ENCODE assay signal across 18 cellular contexts in the genomic region with DNA sequence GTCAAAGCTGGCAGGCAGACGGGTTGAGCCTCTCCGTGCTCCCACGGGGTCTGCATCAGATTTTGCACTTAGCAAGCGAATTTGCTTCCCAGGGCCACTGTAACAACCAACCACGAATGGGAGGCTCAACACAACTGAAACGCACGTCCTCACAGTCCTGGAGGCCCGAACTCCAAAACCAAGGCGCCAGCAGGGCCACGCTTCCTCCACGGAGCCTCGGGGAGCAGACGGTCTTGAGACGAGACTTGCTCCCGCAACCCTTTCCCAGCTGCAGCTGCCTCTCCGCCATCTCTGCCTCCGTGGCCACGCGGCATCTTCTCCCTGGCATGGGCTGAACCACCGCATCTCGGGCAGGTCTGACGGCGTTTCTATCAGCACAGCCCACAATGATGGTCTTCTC. TPM values are rescaled to one million over a fixed set of nuclear protein-coding genes. Genes with fewer than 3 reads are reported as not detected.
A peak's percentile ranks its signal among the peaks of the same experiment; 100 is the strongest.
DNase-seq lines count a peak whose midpoint lies in the region; ATAC-seq and TF ChIP-seq lines count a peak whose summit lies in the region.
"Had no signal": no experiment of that assay in that cellular context is flagged by ENCODE, and none has a peak within 500 bp of the region (broad histone marks: within the 10 kb centered on the region; RNA-seq: fewer than 3 reads in every experiment).

No MANE protein-coding gene starts in this region.

- H3K36me3 ChIP-seq in neuronal stem cell (replicated peaks in 1 of 2; ENCODE audit: control insufficient read depth in 2 of 2, insufficient read depth in 2 of 2, low read length in 2 of 2) = no peaks in the 10 kb centered on the region
- H3K36me3 ChIP-seq: BE2C, BLaER1 had no signal

- CTCF ChIA-PET in CD4-positive, alpha-beta T cell (lab: Charles Lee) = no interaction called here

- H2AK5ac ChIP-seq in neuronal stem cell (ENCODE audit: low read depth, low read length) = no peak overlapping the region

- DNase-seq in chondrocyte (ENCODE audit: low spot score) = peak; percentile 78
- DNase-seq in neuronal stem cell (ENCODE audit: low spot score) = no peak
- no peak for DNase-seq in CD4-positive, alpha-beta T cell
- DNase-seq in NCI-H1436 (lab: John Stamatoyannopoulos, UW) = no peak
- DNase-seq: 8988T; ACHN; BE2C; C1 segment of cervical spinal cord; Caco-2; Calu3; CD4-positive, CD25-positive, alpha-beta regulatory T cell; CD8-positive, alpha-beta T cell; DMS153; DMS79 treated with DMSO at 0.1 percent for 48 hours; GF-D8 had no signal

- H3K36me3 Mint-ChIP-seq in chondrocyte (ENCODE audit: low read depth) = no peaks in the 10 kb centered on the region
- no peaks in the 10 kb centered on the region for H3K36me3 Mint-ChIP-seq in CD4-positive, alpha-beta T cell (ENCODE audit: low read depth)
- H3K36me3 Mint-ChIP-seq: CD14-positive monocyte; CD4-positive, CD25-positive, alpha-beta regulatory T cell; CD8-positive, alpha-beta T cell had no signal

- H3K4me3 Mint-ChIP-seq in chondrocyte (ENCODE audit: unreplicated experiment) = no peak overlapping the region
- no peak overlapping the region for H3K4me3 Mint-ChIP-seq in CD4-positive, alpha-beta T cell
- H3K4me3 Mint-ChIP-seq: CD14-positive monocyte; CD4-positive, CD25-positive, alpha-beta regulatory T cell; CD8-positive, alpha-beta T cell had no signal

- peaks cover 0 to 4% of the 10 kb centered on the region in 2 donors for H3K9me3 ChIP-seq in neuronal stem cell (replicated peaks in 1 of 2; ENCODE audit: control insufficient read depth in 2 of 2, insufficient read depth in 1 of 2, low read depth in 1 of 2, low read length in 2 of 2)
- no peaks in the 10 kb centered on the region for H3K9me3 ChIP-seq in CD4-positive, alpha-beta T cell (ENCODE audit: control insufficient read depth, low read length)
- H3K9me3 ChIP-seq: BE2C, BLaER1, Caco-2 had no signal

- H3K4me1 ChIP-seq in neuronal stem cell (ENCODE audit: control insufficient read depth in 2 of 2, insufficient read depth in 1 of 2, low read depth in 1 of 2, low read length in 2 of 2) = peaks cover 0 to 2% of the 10 kb centered on the region in 2 donors
- H3K4me1 ChIP-seq: BE2C had no signal

- no peak overlapping the region for H3K4ac ChIP-seq in neuronal stem cell (ENCODE audit: low read length)

- TF ChIP-seq CTCF in chondrocyte (IDR thresholded peaks at IDR 0.05) = no peak
- no peak for TF ChIP-seq CTCF in CD4-positive, alpha-beta T cell (IDR thresholded peaks at IDR 0.05)

- no peak overlapping the region for H4K91ac ChIP-seq in neuronal stem cell (ENCODE audit: low read depth, low read length, poor library complexity)

- H3K4me1 Mint-ChIP-seq in chondrocyte (ENCODE audit: low read depth) = no peaks in the 10 kb centered on the region
- no peaks in the 10 kb centered on the region for H3K4me1 Mint-ChIP-seq in CD4-positive, alpha-beta T cell (ENCODE audit: low read depth)
- H3K4me1 Mint-ChIP-seq: CD14-positive monocyte had no signal

- H3K23ac ChIP-seq in neuronal stem cell (ENCODE audit: low read depth, low read length, poor library complexity) = no peak overlapping the region

- H2BK120ac ChIP-seq in neuronal stem cell (ENCODE audit: low read depth, low read length) = no peak overlapping the region

- H3K79me1 ChIP-seq in neuronal stem cell (ENCODE audit: low read depth, low read length) = no peaks in the 10 kb centered on the region

- H3K27ac ChIP-seq in neuronal stem cell (replicated peaks; ENCODE audit: low read length) = no peak overlapping the region
- H3K27ac ChIP-seq in CD4-positive, alpha-beta T cell (ENCODE audit: low read depth, low read length) = no peak overlapping the region
- H3K27ac ChIP-seq: BLaER1 had no signal

- no peak overlapping the region for H3K4me2 ChIP-seq in neuronal stem cell (ENCODE audit: insufficient read depth, low read length, poor library complexity, severe bottlenecking)
- H3K4me2 ChIP-seq: BLaER1 had no signal

- no peak overlapping the region for H4K8ac ChIP-seq in neuronal stem cell (ENCODE audit: low read depth, low read length)

- H3K27me3 ChIP-seq in neuronal stem cell (ENCODE audit: control insufficient read depth in 3 of 3, insufficient read depth in 3 of 3, low read depth in 1 of 3, low read length in 3 of 3) = peaks cover 0 to 8% (median 0%) of the 10 kb centered on the region in 3 experiments
- no peaks in the 10 kb centered on the region for H3K27me3 ChIP-seq in CD4-positive, alpha-beta T cell (ENCODE audit: control insufficient read depth, insufficient read depth, low read length)
- H3K27me3 ChIP-seq: BE2C, BLaER1 had no signal

- no peak overlapping the region for H2BK15ac ChIP-seq in neuronal stem cell (ENCODE audit: low read length)

- no peak overlapping the region for H3K14ac ChIP-seq in neuronal stem cell (ENCODE audit: low read length)

- H3K27me3 Mint-ChIP-seq in chondrocyte (ENCODE audit: low read depth) = peaks cover 3% of the 10 kb centered on the region
- peaks cover under 1% of the 10 kb centered on the region for H3K27me3 Mint-ChIP-seq in CD4-positive, alpha-beta T cell

- peak overlapping the region; percentile 27 for H3K9ac ChIP-seq in neuronal stem cell (ENCODE audit: low read depth, low read length, poor library complexity)
- H3K9ac ChIP-seq: BLaER1 had no signal

- no peak overlapping the region for H2BK5ac ChIP-seq in neuronal stem cell (ENCODE audit: low read length)

- no peak overlapping the region for H3K4me3 ChIP-seq in neuronal stem cell (ENCODE audit: low read length in 2 of 2)
- H3K4me3 ChIP-seq: BLaER1 had no signal

- ATAC-seq in CD4-positive, alpha-beta T cell (ENCODE audit: poor library complexity) = no peak
- no peak for ATAC-seq in GM21381 (IDR thresholded peaks at IDR 0.05; ENCODE audit: unreplicated experiment)
- ATAC-seq: CD8-positive, alpha-beta T cell had no signal

- no peak overlapping the region for H2AFZ ChIP-seq in neuronal stem cell (ENCODE audit: low read length)

- intact Hi-C loops in CD4-positive, alpha-beta T cell (cut with DNase I, micrococcal nuclease) = no loop called here

- H3K27ac Mint-ChIP-seq in chondrocyte (ENCODE audit: unreplicated experiment) = no peak overlapping the region
- H3K27ac Mint-ChIP-seq in CD4-positive, alpha-beta T cell = no peak overlapping the region
- H3K27ac Mint-ChIP-seq: CD14-positive monocyte; CD8-positive, alpha-beta T cell had no signal

- WGBS in neuronal stem cell (ENCODE audit: extremely low coverage in 2 of 2, insufficient read length in 2 of 2, insufficient replicate concordance in 1 of 2), 2 donors = no CpG with 5 or more reads among the region's 23 CpGs

- POLR2A ChIA-PET in CD4-positive, alpha-beta T cell (lab: Charles Lee) = no interaction called here

- H2BK12ac ChIP-seq in neuronal stem cell (ENCODE audit: low read length) = no peak overlapping the region

- peak overlapping the region; percentile 40 for H3K18ac ChIP-seq in neuronal stem cell (ENCODE audit: low read length)

- H3K9me3 Mint-ChIP-seq in chondrocyte (ENCODE audit: low read depth) = no peaks in the 10 kb centered on the region
- H3K9me3 Mint-ChIP-seq in CD4-positive, alpha-beta T cell = no peaks in the 10 kb centered on the region
- H3K9me3 Mint-ChIP-seq: CD4-positive, CD25-positive, alpha-beta regulatory T cell; CD8-positive, alpha-beta T cell had no signal

RNA-seq across cellular contexts. Expression of gene INSIG1, which starts 30.2 kb away (rescaled TPM):
- 21.3 to 33.7 TPM (median 31.8 TPM) in 3 replicates for total RNA-seq in chondrocyte
- polyA plus RNA-seq in neuronal stem cell (2013, experiment 1 of 2) = 183 TPM
- polyA plus RNA-seq in neuronal stem cell (2013, experiment 2 of 2) = 199 TPM
- 10 to 100 TPM; 58.1 to 60.9 TPM for total RNA-seq in CD4-positive, alpha-beta T cell
